1 cellular context compared by ENCODE assay signal in the genomic region with DNA sequence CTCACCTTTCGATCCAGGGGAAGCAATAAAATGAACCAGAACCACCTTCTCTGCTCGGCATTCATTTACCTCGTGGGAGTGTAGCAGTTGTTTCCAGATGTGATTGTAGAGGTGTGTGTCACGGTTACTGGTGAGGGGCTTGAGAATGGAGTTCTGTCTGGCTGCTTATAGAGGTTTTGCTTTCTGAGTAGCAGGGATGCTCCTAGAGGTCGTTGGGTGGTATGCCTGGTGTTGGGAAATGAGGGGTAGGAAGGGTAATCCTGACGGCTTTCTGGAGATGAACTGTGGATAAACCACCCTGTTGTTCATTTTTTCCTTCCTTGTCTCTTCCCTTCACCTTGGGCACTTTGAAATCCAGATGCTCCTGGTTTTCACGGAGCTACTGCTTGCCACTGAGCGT.
TF ChIP-seq lines count a peak whose summit lies in the region.

No MANE protein-coding gene starts in this region.

TF ChIP-seq in H1, 55 proteins besides CTCF, POLR2A, EP300 and RAD21:
- no peak for TF ChIP-seq KDM1A (IDR thresholded peaks at IDR 0.05; ENCODE audit: borderline replicate concordance, low read length)
- TF ChIP-seq BCL11A (IDR thresholded peaks at IDR 0.05; ENCODE audit: low read depth in 2 of 2, low read length in 2 of 2): no peak
- TF ChIP-seq, protein P1, sequence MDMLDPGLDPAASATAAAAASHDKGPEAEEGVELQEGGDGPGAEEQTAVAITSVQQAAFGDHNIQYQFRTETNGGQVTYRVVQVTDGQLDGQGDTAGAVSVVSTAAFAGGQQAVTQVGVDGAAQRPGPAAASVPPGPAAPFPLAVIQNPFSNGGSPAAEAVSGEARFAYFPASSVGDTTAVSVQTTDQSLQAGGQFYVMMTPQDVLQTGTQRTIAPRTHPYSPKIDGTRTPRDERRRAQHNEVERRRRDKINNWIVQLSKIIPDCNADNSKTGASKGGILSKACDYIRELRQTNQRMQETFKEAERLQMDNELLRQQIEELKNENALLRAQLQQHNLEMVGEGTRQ (IDR thresholded peaks at IDR 0.05; ENCODE audit: low read length): no peak
- no peak for TF ChIP-seq KDM5A (IDR thresholded peaks at IDR 0.05; ENCODE audit: low read length)
- no peak for TF ChIP-seq POLR2AphosphoS5 (IDR thresholded peaks at IDR 0.05; ENCODE audit: low read depth, low read length)
- TF ChIP-seq SRF (IDR thresholded peaks at IDR 0.05; ENCODE audit: low read depth, low read length): no peak
- TF ChIP-seq ZNF274 (IDR thresholded peaks at IDR 0.05; ENCODE audit: borderline replicate concordance, extremely low read depth, low read length): no peak
- TF ChIP-seq TCF12 (IDR thresholded peaks at IDR 0.05; ENCODE audit: low read depth, low read length): no peak
- no peak for TF ChIP-seq SP2 (IDR thresholded peaks at IDR 0.05; ENCODE audit: low read length)
- no peak for TF ChIP-seq EZH2 (IDR thresholded peaks at IDR 0.05; ENCODE audit: low read depth, low read length, severe bottlenecking)
- no peak for TF ChIP-seq RBBP5 (IDR thresholded peaks at IDR 0.05; ENCODE audit: borderline replicate concordance, low read depth, low read length)
- TF ChIP-seq CEBPB (IDR thresholded peaks at IDR 0.05; ENCODE audit: low read depth, low read length): no peak
- TF ChIP-seq SP4 (IDR thresholded peaks at IDR 0.05; ENCODE audit: low read length): no peak
- TF ChIP-seq RXRA (IDR thresholded peaks at IDR 0.05; ENCODE audit: insufficient read depth, low read depth, low read length): no peak
